In the genomic region with DNA sequence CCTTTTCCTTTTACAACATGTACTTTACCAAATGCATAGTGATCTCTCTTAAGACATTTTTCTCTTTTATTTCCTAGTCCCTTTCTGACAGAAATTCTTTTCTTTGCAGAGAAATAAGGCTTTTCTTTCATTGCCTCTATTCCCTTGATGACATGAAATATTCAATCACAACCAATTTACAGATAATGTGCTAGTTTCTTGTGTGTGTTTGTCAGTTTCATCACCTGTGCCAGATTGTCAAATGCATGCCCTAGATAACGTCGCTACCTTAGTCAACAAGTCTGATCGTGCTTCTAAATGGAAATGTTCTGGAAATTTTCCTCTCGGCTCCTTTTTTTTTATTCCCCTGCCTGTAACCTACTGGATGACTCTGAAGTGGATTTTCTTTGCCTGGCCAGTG, we compare ENCODE assay signal across 28 cellular contexts.
"Had no signal": no experiment of that assay in that cellular context is flagged by ENCODE, and none has a peak within 500 bp of the region (broad histone marks: within the 10 kb centered on the region; RNA-seq: fewer than 3 reads in every experiment).

No MANE protein-coding gene starts in this region.

- H3K4me3 Mint-ChIP-seq: activated CD4-positive, alpha-beta T cell treated with anti-CD3 and anti-CD28 coated beads for 36 hours; activated CD8-positive, alpha-beta T cell treated with anti-CD3 and anti-CD28 coated beads, Interleukin-2, amount 10 ng/mL, durations not matched to agents 7 days and 5 days; activated naive CD4-positive, alpha-beta T cell treated with anti-CD3 and anti-CD28 coated beads, Interleukin-2, amount 50 U/mL, for 24 hours had no signal

- ATAC-seq: activated CD4-positive, alpha-beta T cell treated with anti-CD3 and anti-CD28 coated beads for 36 hours; activated CD8-positive, alpha-beta T cell treated with anti-CD3 and anti-CD28 coated beads, Interleukin-2, amount 10 ng/mL, durations not matched to agents 7 days and 5 days; K562; Panc1; Right ventricle myocardium inferior had no signal

- H3K4me3 ChIP-seq: breast epithelium, K562, SJCRH30 had no signal

- H3K27me3 ChIP-seq: breast epithelium, SJCRH30 had no signal

- H3K4me1 Mint-ChIP-seq: activated CD4-positive, alpha-beta T cell treated with anti-CD3 and anti-CD28 coated beads for 36 hours; activated naive CD4-positive, alpha-beta T cell treated with anti-CD3 and anti-CD28 coated beads, Interleukin-2, amount 50 U/mL, for 24 hours had no signal

- H3K36me3 Mint-ChIP-seq: activated naive CD4-positive, alpha-beta T cell treated with anti-CD3 and anti-CD28 coated beads, Interleukin-2, amount 50 U/mL, for 24 hours had no signal

- H3K4me1 ChIP-seq: breast epithelium, SJCRH30 had no signal

- H3K36me3 ChIP-seq: breast epithelium, SJCRH30 had no signal

- H3K9ac ChIP-seq: SK-N-SH had no signal

- H3K27me3 Mint-ChIP-seq: activated CD4-positive, alpha-beta T cell treated with anti-CD3 and anti-CD28 coated beads for 36 hours; activated naive CD4-positive, alpha-beta T cell treated with anti-CD3 and anti-CD28 coated beads, Interleukin-2, amount 50 U/mL, for 24 hours had no signal

- H3K4me2 ChIP-seq: SK-N-SH had no signal

- H3K9me3 ChIP-seq: breast epithelium, SJCRH30, SK-N-SH had no signal

- H3K9me3 Mint-ChIP-seq: activated naive CD4-positive, alpha-beta T cell treated with anti-CD3 and anti-CD28 coated beads, Interleukin-2, amount 50 U/mL, for 24 hours had no signal

- H3K27ac Mint-ChIP-seq: activated CD4-positive, alpha-beta T cell treated with anti-CD3 and anti-CD28 coated beads for 36 hours; activated CD8-positive, alpha-beta T cell treated with anti-CD3 and anti-CD28 coated beads, Interleukin-2, amount 10 ng/mL, durations not matched to agents 7 days and 5 days; activated naive CD4-positive, alpha-beta T cell treated with anti-CD3 and anti-CD28 coated beads, Interleukin-2, amount 50 U/mL, for 24 hours had no signal

- H3K9me2 ChIP-seq: SK-N-SH had no signal

- H3K27ac ChIP-seq: breast epithelium, SJCRH30, VCaP had no signal

- DNase-seq: activated CD4-positive, alpha-beta T cell treated with anti-CD3 and anti-CD28 coated beads for 36 hours; activated CD4-positive, alpha-beta T cell treated with anti-CD3 and anti-CD28 coated beads, Interleukin-2, amount 50 U/mL, for 4 hours; activated CD8-positive, alpha-beta memory T cell treated with anti-CD3 and anti-CD28 coated beads, Interleukin-2, amount 50 U/mL, for 48 hours; activated CD8-positive, alpha-beta T cell treated with anti-CD3 and anti-CD28 coated beads, Interleukin-2, amount 10 ng/mL, durations not matched to agents 7 days and 5 days; activated naive CD4-positive, alpha-beta T cell; activated T-cell treated with anti-CD3 and anti-CD28 coated beads, Interleukin-2, amount 50 U/mL, for 1 hour; aorta; Karpas-422; NCI-H1105 treated with DMSO at 0.1 percent for 48 hours; NCI-H1436 treated with DMSO at 0.1 percent for 48 hours; NCI-H187; NCI-H2081; NCI-H2171; NCI-H226; NCI-H526; NCI-H774; NK-92 treated with Interleukin-12 subunit alpha and Interleukin-12 subunit beta, amount 100 ng/mL, for 24 hours; OCI-M1; RPMI8226; SJCRH30; SK-N-SH; T-helper 1 cell had no signal
